24 cellular contexts compared by ENCODE assay signal in genomic region chr12:111171334-111171733, GRCh38.
"Had no signal": no experiment of that assay in that cellular context is flagged by ENCODE, and none has a peak within 500 bp of the region (broad histone marks: within the 10 kb centered on the region; RNA-seq: fewer than 3 reads in every experiment).

No MANE protein-coding gene starts in this region.

- H3K4me3 ChIP-seq: gastrocnemius medialis, lung, ovary, right lobe of liver, smooth muscle cell, stomach, thyroid gland had no signal

- H3K4me2 ChIP-seq: smooth muscle cell had no signal

- H3K27me3 ChIP-seq: ovary, right lobe of liver, thyroid gland had no signal

- H3K4me1 ChIP-seq: gastrocnemius medialis, stomach, thyroid gland had no signal

- H3K4me3 Mint-ChIP-seq: endodermal cell; naive thymus-derived CD4-positive, alpha-beta T cell; nephron; stimulated activated effector memory CD8-positive, alpha-beta T cell treated with anti-CD3 and anti-CD28 coated beads, Interleukin-12 subunit alpha, Interleukin-12 subunit beta, amount 100 ng/mL, for 72 hours; type B pancreatic cell had no signal

- H3K27ac Mint-ChIP-seq: endodermal cell; stimulated activated effector memory CD8-positive, alpha-beta T cell treated with anti-CD3 and anti-CD28 coated beads, Interleukin-12 subunit alpha, Interleukin-12 subunit beta, amount 100 ng/mL, for 72 hours; type B pancreatic cell had no signal

- H3K36me3 Mint-ChIP-seq: naive thymus-derived CD4-positive, alpha-beta T cell; stimulated activated effector memory CD8-positive, alpha-beta T cell treated with anti-CD3 and anti-CD28 coated beads, Interleukin-12 subunit alpha, Interleukin-12 subunit beta, amount 100 ng/mL, for 72 hours; type B pancreatic cell had no signal

- H3K9me3 Mint-ChIP-seq: endodermal cell; naive thymus-derived CD4-positive, alpha-beta T cell; nephron; stimulated activated effector memory CD8-positive, alpha-beta T cell treated with anti-CD3 and anti-CD28 coated beads, Interleukin-12 subunit alpha, Interleukin-12 subunit beta, amount 100 ng/mL, for 72 hours; type B pancreatic cell had no signal

- ATAC-seq: esophagus mucosa; gastrocnemius medialis; left lobe of liver; stimulated activated effector memory CD8-positive, alpha-beta T cell treated with anti-CD3 and anti-CD28 coated beads, Interleukin-12 subunit alpha, Interleukin-12 subunit beta, amount 100 ng/mL, for 72 hours had no signal

- H3K9me3 ChIP-seq: gastrocnemius medialis, ovary, right lobe of liver, stomach, thyroid gland had no signal

- H3K36me3 ChIP-seq: gastrocnemius medialis, ovary, right lobe of liver, stomach, thyroid gland had no signal

- DNase-seq: effector CD8-positive, alpha-beta T cell; endodermal cell; foreskin fibroblast; gastrocnemius medialis; mesendoderm; naive thymus-derived CD4-positive, alpha-beta T cell; occipital lobe; ovary; retina; right lobe of liver; stimulated activated CD4-positive, alpha-beta T cell treated with anti-CD3 and anti-CD28 coated beads, Interleukin-12 subunit alpha, Interleukin-12 subunit beta, amount 100 ng/mL, for 4 hours; stimulated activated CD4-positive, alpha-beta T cell treated with anti-CD3 and anti-CD28 coated beads, Interleukin-1b, Interleukin-23, amount 100 ng/mL, for 48 hours; stimulated activated CD4-positive, alpha-beta T cell treated with anti-CD3 and anti-CD28 coated beads, Interleukin-4, amount 100 ng/mL, for 1 hour; stimulated activated naive CD4-positive, alpha-beta T cell treated with Interleukin-2 at 50 U/mL for 16 hours; stomach; thyroid gland had no signal

- H3K27ac ChIP-seq: epithelial cell of prostate, gastrocnemius medialis, ovary, right lobe of liver, stomach, thyroid gland had no signal
